17 cellular contexts compared by ENCODE assay signal in genomic region chr11:118655486-118656190, GRCh38. TPM values are rescaled to one million over a fixed set of nuclear protein-coding genes. Genes with fewer than 3 reads are reported as not detected.
DNase-seq lines count a peak whose midpoint lies in the region; TF ChIP-seq lines count a peak whose summit lies in the region.
"Had no signal": no experiment of that assay in that cellular context is flagged by ENCODE, and none has a peak within 500 bp of the region (broad histone marks: within the 10 kb centered on the region; RNA-seq: fewer than 3 reads in every experiment).

No MANE protein-coding gene starts in this region.

- TF ChIP-seq POLR2A in stomach (IDR thresholded peaks at IDR 0.05) = no peak

- H3K4me1 ChIP-seq in left ventricle myocardium inferior (peaks cover 26% of the 10 kb centered on the region), MM.1S (ENCODE audit: low read length) (peaks cover 11% of the 10 kb centered on the region), stomach (peaks cover 8 to 24% (median 15%) of the 10 kb centered on the region in 4 donors)

- no peak overlapping the region for H3K4me3 ChIP-seq in left ventricle myocardium inferior
- H3K4me3 ChIP-seq in coronary artery = no peak overlapping the region
- H3K4me3 ChIP-seq in MM.1S (ENCODE audit: low read length) = no peak overlapping the region
- H3K4me3 ChIP-seq in stomach = no peak overlapping the region
- H3K4me3 ChIP-seq: BLaER1 treated with 17β-estradiol and CSF1 and Interleukin-3, amounts not matched to agents 10 nM and 100 nM; GM12878 had no signal

- H3F3A ChIP-seq in MM.1S (ENCODE audit: insufficient read depth, low read length) = no peaks in the 10 kb centered on the region

- H3K9me3 ChIP-seq in left ventricle myocardium inferior (replicated peaks) (no peaks in the 10 kb centered on the region), MM.1S (replicated peaks; ENCODE audit: insufficient read depth, low read length) (no peaks in the 10 kb centered on the region), stomach (no peaks in the 10 kb centered on the region)
- H3K9me3 ChIP-seq: BLaER1 treated with 17β-estradiol and CSF1 and Interleukin-3, amounts not matched to agents 10 nM and 100 nM had no signal

- 89 to 95% (median 90%) methylated on average over 7 of the region's 7 CpGs for WGBS in stomach, 5 donors

- TF ChIP-seq CTCF in left ventricle myocardium inferior (IDR thresholded peaks at IDR 0.05; ENCODE audit: borderline replicate concordance) (no peak), coronary artery (IDR thresholded peaks at IDR 0.05) (no peak), MM.1S (IDR thresholded peaks at IDR 0.05; ENCODE audit: low read length) (no peak), stomach (IDR thresholded peaks at IDR 0.05) (no peak)

- no peaks in the 10 kb centered on the region for H4K20me1 ChIP-seq in MM.1S (ENCODE audit: insufficient read depth, low read length)

- DNase-seq in cardiac septum (ENCODE audit: low spot score) (peak; percentile 55), left ventricle myocardium inferior (no peak), coronary artery (ENCODE audit: low spot score) (peak; percentile 62), posterior vena cava (ENCODE audit: low spot score) (peak; percentile 55), GDM1 (lab: John Stamatoyannopoulos, UW) (no peak), MM.1S (no peak), stomach (no peak)
- DNase-seq: CD4-positive, CD25-positive, alpha-beta regulatory T cell; DMS 273 treated with DMSO at 0.1 percent for 48 hours; GOT3; H9 had no signal

- H3K27me3 ChIP-seq in left ventricle myocardium inferior (ENCODE audit: low read depth) (no peaks in the 10 kb centered on the region), MM.1S (replicated peaks; ENCODE audit: insufficient read depth, low read length) (no peaks in the 10 kb centered on the region), stomach (no peaks in the 10 kb centered on the region)
- H3K27me3 ChIP-seq: BLaER1 treated with 17β-estradiol and CSF1 and Interleukin-3, amounts not matched to agents 10 nM and 100 nM had no signal

- no peak for TF ChIP-seq EP300 in stomach (IDR thresholded peaks at IDR 0.05)

- intact Hi-C loops in cardiac septum (cut with DNase I) (loop anchor here (2.0 to 5.0 kb wide), 2 partner anchors 48 to 61 kb away; partner anchors contain the start of gene PHLDB1), left ventricle myocardium inferior (cut with micrococcal nuclease) (no loop called here), posterior vena cava (cut with DNase I) (no loop called here), stomach (cut with DNase I; ENCODE audit: low total_unique reads) (loop anchor here (5.0 kb wide), 1 partner anchor 48 kb away; the partner anchor contains the start of gene PHLDB1)

- no peaks in the 10 kb centered on the region for H3K9me2 ChIP-seq in MM.1S (replicated peaks; ENCODE audit: insufficient read depth, low read length)

- H3K36me3 ChIP-seq in left ventricle myocardium inferior (peaks cover 72% of the 10 kb centered on the region), MM.1S (replicated peaks; ENCODE audit: insufficient read depth, low read length) (no peaks in the 10 kb centered on the region), stomach (peaks cover 9 to 76% (median 73%) of the 10 kb centered on the region in 4 donors)

- H3K27ac ChIP-seq in left ventricle myocardium inferior (replicated peaks) = no peak overlapping the region
- H3K27ac ChIP-seq in coronary artery = no peak overlapping the region
- H3K27ac ChIP-seq in MM.1S (ENCODE audit: low read length) = no peak overlapping the region
- H3K27ac ChIP-seq in stomach = no peak overlapping the region
- H3K27ac ChIP-seq: 22Rv1; BLaER1 treated with 17β-estradiol and CSF1 and Interleukin-3, amounts not matched to agents 10 nM and 100 nM had no signal

- H2AFZ ChIP-seq in MM.1S (ENCODE audit: low read length) = no peak overlapping the region

- H3K9ac ChIP-seq in MM.1S (ENCODE audit: low read length) = no peak overlapping the region
- H3K9ac ChIP-seq: BLaER1 treated with 17β-estradiol and CSF1 and Interleukin-3, amounts not matched to agents 10 nM and 100 nM had no signal

- H3K4me2 ChIP-seq in MM.1S (ENCODE audit: low read depth, low read length) = no peak overlapping the region
- H3K4me2 ChIP-seq: BLaER1 treated with 17β-estradiol and CSF1 and Interleukin-3, amounts not matched to agents 10 nM and 100 nM had no signal

- no peaks in the 10 kb centered on the region for H3K79me2 ChIP-seq in MM.1S (ENCODE audit: low read length)

RNA-seq across cellular contexts. Expression of gene TREH, which starts 23.8 kb away (rescaled TPM):
- total RNA-seq in cardiac septum (not detected), left ventricle myocardium inferior (not detected), posterior vena cava (not detected), stomach (under 1 TPM in 1 of 5 donors, not detected in 4; 0.45 TPM)
- 1 to 10 TPM in 2 of 3 donors, under 1 TPM in 1; 0.76 to 2.2 (median 1.4) TPM for polyA plus RNA-seq in stomach
- total RNA-seq: CD4-positive, CD25-positive, alpha-beta regulatory T cell; Daoy; GM12878; H9; HT1080 had no signal
- polyA plus RNA-seq: CD4-positive, CD25-positive, alpha-beta regulatory T cell; GM12878; IgD-negative memory B cell had no signal

RNA-seq across cellular contexts. Expression of gene PHLDB1, which starts 48.2 kb away (rescaled TPM):
- total RNA-seq in cardiac septum (155 TPM), left ventricle myocardium inferior (102 TPM), posterior vena cava (100 to 1,000 TPM; 155 to 201 TPM), stomach (100 to 1,000 TPM in 1 of 5 donors, 10 to 100 TPM in 4; 34.4 to 291 (median 50.2) TPM)
- polyA plus RNA-seq in stomach = 10 to 100 TPM; 28.4 to 43.1 (median 39.7) TPM
- polyA plus RNA-seq: IgD-negative memory B cell had no signal

Comparison
In these comparisons a context has a peak if more than half of its experiments do, and no peak if none do; other contexts are left out.
1. DNase-seq: peak in cardiac septum (single experiment), coronary artery (single experiment) and posterior vena cava (single experiment); none in left ventricle myocardium inferior (single experiment), GDM1 (single experiment), MM.1S (single experiment) and stomach (single experiment).
2. intact Hi-C loops: an anchor here in cardiac septum (2.0 to 5.0 kb wide) and stomach (5.0 kb wide); none called in left ventricle myocardium inferior and posterior vena cava.